In the genomic region with DNA sequence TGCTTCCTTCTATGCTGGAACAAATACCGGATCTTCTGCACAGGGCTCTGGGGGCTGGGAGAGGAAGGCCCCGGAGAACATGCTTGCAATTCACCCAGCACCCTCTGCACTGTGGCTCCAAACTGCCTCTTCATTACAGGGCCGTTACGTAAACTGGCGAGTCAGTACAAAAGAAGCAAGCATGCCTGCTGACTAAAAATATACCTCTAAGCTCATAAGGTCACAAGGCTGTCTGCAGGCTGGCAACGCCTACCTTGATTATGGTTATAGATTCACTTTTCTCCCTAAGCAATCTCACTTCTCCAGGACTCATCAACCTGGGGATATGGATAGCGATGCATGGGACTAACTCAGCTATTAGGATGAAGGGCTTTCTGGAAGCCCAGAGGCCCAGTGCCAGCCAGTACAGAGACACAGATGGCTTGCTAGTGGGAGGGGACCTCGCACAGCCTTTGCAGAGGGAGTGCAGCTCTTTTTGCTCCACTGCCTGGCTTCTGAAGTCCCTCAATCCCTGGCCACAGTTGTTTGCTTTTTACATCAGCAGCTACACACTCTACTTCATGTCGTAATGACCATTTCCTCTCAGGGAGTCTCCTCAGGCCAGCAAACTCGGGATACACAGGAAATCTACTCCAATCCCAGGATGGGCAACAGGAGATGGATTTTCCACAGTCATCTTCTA, we compare ENCODE assay signal across 8 cellular contexts.
DNase-seq lines count a peak whose midpoint lies in the region; ATAC-seq lines count a peak whose summit lies in the region.

No MANE protein-coding gene starts in this region.

- peaks cover 28% of the 10 kb centered on the region; the same call in 1 of the 2 replicates for H3K36me3 ChIP-seq in BLaER1

- H3K9me3 Mint-ChIP-seq in stimulated activated naive B cell treated with anti-CD40 and anti-IgM and Interleukin-4, amounts not matched to agents 10 μg/mL and 1 μg/mL and 100 μg/mL, for 72 hours = peaks cover 0 to 4% of the 10 kb centered on the region in 2 donors

- DNase-seq in NOMO-1 treated with DMSO at 0.1 percent for 48 hours (lab: John Stamatoyannopoulos, UW; ENCODE audit: unreplicated experiment) (peak; percentile 93), astrocyte of the hippocampus (ENCODE audit: low read depth, low spot score) (peak; percentile 65), inferior parietal cortex (ENCODE audit: extremely low spot score) (peak; percentile 56), DMS79 (lab: John Stamatoyannopoulos, UW) (no peak)
- DNase-seq in stimulated activated naive B cell treated with anti-CD40 and anti-IgM and Interleukin-4, amounts not matched to agents 10 μg/mL and 1 μg/mL and 100 μg/mL, for 72 hours = peak; percentile 28

- H3K27ac ChIP-seq in BLaER1 = peak overlapping the region; percentile 79

- ATAC-seq in GM21619 (IDR thresholded peaks at IDR 0.05; ENCODE audit: unreplicated experiment) (peak; percentile 49), GM19328 (IDR thresholded peaks at IDR 0.05; ENCODE audit: unreplicated experiment) (no peak)
- ATAC-seq in stimulated activated naive B cell treated with anti-CD40 and anti-IgM and Interleukin-4, amounts not matched to agents 10 μg/mL and 1 μg/mL and 100 μg/mL, for 72 hours (replicated peaks) = peak; percentile 84 to 86

- peaks cover 58% of the 10 kb centered on the region for H4K20me1 ChIP-seq in BLaER1

- H3K4me1 ChIP-seq in BLaER1 = peaks cover 88% of the 10 kb centered on the region

- no peaks in the 10 kb centered on the region for H3K27me3 ChIP-seq in BLaER1

- H3K4me3 Mint-ChIP-seq in stimulated activated naive B cell treated with anti-CD40 and anti-IgM and Interleukin-4, amounts not matched to agents 10 μg/mL and 1 μg/mL and 100 μg/mL, for 72 hours = peak overlapping the region in 1 of 2 donors; percentile 33

- H3K4me2 ChIP-seq in BLaER1 = peak overlapping the region; percentile 91

- peaks cover 29 to 43% of the 10 kb centered on the region in 2 donors for H3K4me1 Mint-ChIP-seq in stimulated activated naive B cell treated with anti-CD40 and anti-IgM and Interleukin-4, amounts not matched to agents 10 μg/mL and 1 μg/mL and 100 μg/mL, for 72 hours

- no peaks in the 10 kb centered on the region for H3K9me3 ChIP-seq in BLaER1

- H3K4me3 ChIP-seq in BLaER1 = no peak overlapping the region

- H3K9ac ChIP-seq in BLaER1 = peak overlapping the region; percentile 68

- H3K27ac Mint-ChIP-seq in stimulated activated naive B cell treated with anti-CD40 and anti-IgM and Interleukin-4, amounts not matched to agents 10 μg/mL and 1 μg/mL and 100 μg/mL, for 72 hours = peak overlapping the region; percentile 51

- H3K27me3 Mint-ChIP-seq in stimulated activated naive B cell treated with anti-CD40 and anti-IgM and Interleukin-4, amounts not matched to agents 10 μg/mL and 1 μg/mL and 100 μg/mL, for 72 hours = peaks cover 26 to 35% of the 10 kb centered on the region in 2 donors

- H3K36me3 Mint-ChIP-seq in stimulated activated naive B cell treated with anti-CD40 and anti-IgM and Interleukin-4, amounts not matched to agents 10 μg/mL and 1 μg/mL and 100 μg/mL, for 72 hours = peaks cover 0 to 1% of the 10 kb centered on the region in 2 donors
